In genomic region chr12:93844385-93844784, GRCh38 we compare ENCODE assay signal across 29 cellular contexts.
"Had no signal": no experiment of that assay in that cellular context is flagged by ENCODE, and none has a peak within 500 bp of the region (broad histone marks: within the 10 kb centered on the region; RNA-seq: fewer than 3 reads in every experiment).

No MANE protein-coding gene starts in this region.

- H3K4me3 ChIP-seq: ascending aorta, cardiac muscle cell, coronary artery, lower lobe of right lung, smooth muscle cell, testis, transverse colon had no signal

- FAIRE-seq: endothelial cell of umbilical vein, islet of Langerhans had no signal

- DNase-seq: activated CD4-positive, alpha-beta memory T cell treated with anti-CD3 and anti-CD28 coated beads, Interleukin-2, amount 10 ng/mL, durations not matched to agents 7 days and 5 days; activated CD4-positive, alpha-beta T cell treated with anti-CD3 and anti-CD28 coated beads for 1 hour; activated CD4-positive, alpha-beta T cell treated with anti-CD3 and anti-CD28 coated beads, Interleukin-2, amount 10 ng/mL, durations not matched to agents 7 days and 5 days; activated CD8-positive, alpha-beta memory T cell treated with anti-CD3 and anti-CD28 coated beads, Interleukin-2, amount 50 U/mL, for 48 hours; activated gamma-delta T cell; activated naive CD4-positive, alpha-beta T cell treated with anti-CD3 and anti-CD28 coated beads, Interleukin-2, amount 10 ng/mL, durations not matched to agents 7 days and 5 days; activated naive CD8-positive, alpha-beta T cell treated with anti-CD3 and anti-CD28 coated beads, Interleukin-2, amount 10 ng/mL, durations not matched to agents 7 days and 5 days; activated T-cell treated with anti-CD3 and anti-CD28 coated beads, Interleukin-2, amount 50 U/mL, for 24 hours; effector memory CD8-positive, alpha-beta T cell; foreskin keratinocyte; lower lobe of right lung; mesenchymal stem cell; posterior cingulate gyrus; stimulated activated CD4-positive, alpha-beta T cell treated with anti-CD3 and anti-CD28 coated beads, Interleukin-1b, Interleukin-23, amount 100 ng/mL, for 48 hours; stimulated activated CD4-positive, alpha-beta T cell treated with anti-CD3 and anti-CD28 coated beads, Interleukin-4, amount 100 ng/mL, for 4 hours; stimulated activated CD8-positive, alpha-beta memory T cell treated with anti-CD3 and anti-CD28 coated beads, Interleukin-4, amount 100 ng/mL, for 48 hours; stimulated activated naive CD4-positive, alpha-beta T cell treated with Interleukin-2 at 50 U/mL for 16 hours; T-helper 2 cell; testis; transverse colon had no signal

- H3K4me3 Mint-ChIP-seq: activated CD4-positive, alpha-beta memory T cell treated with anti-CD3 and anti-CD28 coated beads, Interleukin-2, amount 10 ng/mL, durations not matched to agents 7 days and 5 days; activated CD4-positive, alpha-beta T cell treated with anti-CD3 and anti-CD28 coated beads, Interleukin-2, amount 10 ng/mL, durations not matched to agents 7 days and 5 days; activated naive CD4-positive, alpha-beta T cell treated with anti-CD3 and anti-CD28 coated beads, Interleukin-2, amount 10 ng/mL, durations not matched to agents 7 days and 5 days; activated naive CD8-positive, alpha-beta T cell treated with anti-CD3 and anti-CD28 coated beads, Interleukin-2, amount 10 ng/mL, durations not matched to agents 7 days and 5 days; activated T-cell treated with anti-CD3 and anti-CD28 coated beads, Interleukin-2, amount 50 U/mL, for 24 hours; brain; effector memory CD8-positive, alpha-beta T cell; natural killer cell treated with Interleukin-12 subunit alpha and Interleukin-12 subunit beta and Interleukin-15 and Interleukin-18, amount 100 ng/mL, for 72 hours; WTC11 had no signal

- H3K27me3 Mint-ChIP-seq: activated CD4-positive, alpha-beta memory T cell treated with anti-CD3 and anti-CD28 coated beads, Interleukin-2, amount 10 ng/mL, durations not matched to agents 7 days and 5 days; activated CD4-positive, alpha-beta T cell treated with anti-CD3 and anti-CD28 coated beads, Interleukin-2, amount 10 ng/mL, durations not matched to agents 7 days and 5 days; activated naive CD4-positive, alpha-beta T cell treated with anti-CD3 and anti-CD28 coated beads, Interleukin-2, amount 10 ng/mL, durations not matched to agents 7 days and 5 days; activated T-cell treated with anti-CD3 and anti-CD28 coated beads, Interleukin-2, amount 50 U/mL, for 24 hours; brain; effector memory CD8-positive, alpha-beta T cell; natural killer cell treated with Interleukin-12 subunit alpha and Interleukin-12 subunit beta and Interleukin-15 and Interleukin-18, amount 100 ng/mL, for 72 hours had no signal

- H3K36me3 ChIP-seq: ascending aorta, cardiac muscle cell, lower lobe of right lung, transverse colon had no signal

- H3K27ac Mint-ChIP-seq: activated CD4-positive, alpha-beta memory T cell treated with anti-CD3 and anti-CD28 coated beads, Interleukin-2, amount 10 ng/mL, durations not matched to agents 7 days and 5 days; activated CD4-positive, alpha-beta T cell treated with anti-CD3 and anti-CD28 coated beads, Interleukin-2, amount 10 ng/mL, durations not matched to agents 7 days and 5 days; activated naive CD4-positive, alpha-beta T cell treated with anti-CD3 and anti-CD28 coated beads, Interleukin-2, amount 10 ng/mL, durations not matched to agents 7 days and 5 days; activated naive CD8-positive, alpha-beta T cell treated with anti-CD3 and anti-CD28 coated beads, Interleukin-2, amount 10 ng/mL, durations not matched to agents 7 days and 5 days; activated T-cell treated with anti-CD3 and anti-CD28 coated beads, Interleukin-2, amount 50 U/mL, for 24 hours; effector memory CD8-positive, alpha-beta T cell; natural killer cell treated with Interleukin-12 subunit alpha and Interleukin-12 subunit beta and Interleukin-15 and Interleukin-18, amount 100 ng/mL, for 72 hours; WTC11 had no signal

- H3K36me3 Mint-ChIP-seq: WTC11 had no signal

- H3K4me2 ChIP-seq: smooth muscle cell had no signal

- ATAC-seq: effector memory CD8-positive, alpha-beta T cell; foreskin keratinocyte; lower lobe of right lung; natural killer cell treated with Interleukin-12 subunit alpha and Interleukin-12 subunit beta and Interleukin-15 and Interleukin-18, amount 100 ng/mL, for 72 hours; WTC11 had no signal

- H3K4me1 ChIP-seq: ascending aorta, foreskin keratinocyte, lower lobe of right lung, testis had no signal

- H3K9me3 ChIP-seq: ascending aorta, lower lobe of right lung, testis, transverse colon had no signal

- H3K27me3 ChIP-seq: ascending aorta, cardiac muscle cell, foreskin keratinocyte, testis, transverse colon had no signal

- H3K27ac ChIP-seq: ascending aorta, cardiac muscle cell, coronary artery, foreskin keratinocyte, lower lobe of right lung, testis, transverse colon had no signal
